In the genomic region with DNA sequence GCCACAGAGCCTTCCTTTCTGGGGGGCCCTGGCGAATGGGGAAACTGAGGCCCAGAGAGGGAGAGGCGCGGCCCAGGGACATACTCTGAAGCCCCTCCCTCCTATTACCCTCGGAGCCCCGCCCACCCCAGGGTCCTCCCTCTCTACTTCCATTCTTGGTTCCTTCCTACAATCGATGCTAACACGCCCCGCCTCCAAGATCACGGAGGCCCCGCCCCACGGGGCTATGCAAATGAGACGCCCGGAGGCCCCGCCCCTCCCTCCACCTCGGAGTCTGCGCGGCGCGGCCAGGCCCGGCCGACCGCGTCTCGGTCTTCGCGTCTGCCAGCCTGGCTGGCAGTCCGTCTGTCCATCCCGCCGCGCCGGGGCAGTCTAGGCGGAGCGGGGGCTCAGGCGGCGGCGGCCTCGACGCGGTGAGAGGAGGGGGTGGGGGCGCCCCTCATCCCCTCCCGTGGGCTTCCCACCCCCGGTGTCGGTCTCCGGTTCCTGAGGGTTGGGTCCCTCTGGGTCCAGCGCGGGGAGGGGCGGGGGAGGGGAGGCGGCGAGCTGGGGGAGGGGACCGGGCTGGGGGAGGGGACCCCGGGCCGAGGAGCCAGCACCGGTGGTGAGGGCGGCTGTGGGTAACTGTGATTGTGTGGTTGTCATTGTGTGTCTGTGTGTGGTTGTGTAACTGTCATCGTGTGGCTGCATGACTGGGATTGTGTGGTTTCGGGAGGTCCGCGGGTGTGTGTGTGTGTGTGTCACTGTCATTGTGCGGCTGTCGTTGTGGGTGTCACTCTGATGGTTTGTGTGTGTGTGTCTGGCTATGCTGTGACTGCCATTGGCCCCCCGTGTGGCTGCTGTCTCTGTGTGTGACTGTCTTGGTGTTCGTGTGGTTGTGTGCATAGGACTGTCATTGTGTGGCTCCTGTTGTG, we compare ENCODE assay signal across 1 cellular context.
A peak's percentile ranks its signal among the peaks of the same experiment; 100 is the strongest.
TF ChIP-seq lines count a peak whose summit lies in the region.

A gene with protein sequence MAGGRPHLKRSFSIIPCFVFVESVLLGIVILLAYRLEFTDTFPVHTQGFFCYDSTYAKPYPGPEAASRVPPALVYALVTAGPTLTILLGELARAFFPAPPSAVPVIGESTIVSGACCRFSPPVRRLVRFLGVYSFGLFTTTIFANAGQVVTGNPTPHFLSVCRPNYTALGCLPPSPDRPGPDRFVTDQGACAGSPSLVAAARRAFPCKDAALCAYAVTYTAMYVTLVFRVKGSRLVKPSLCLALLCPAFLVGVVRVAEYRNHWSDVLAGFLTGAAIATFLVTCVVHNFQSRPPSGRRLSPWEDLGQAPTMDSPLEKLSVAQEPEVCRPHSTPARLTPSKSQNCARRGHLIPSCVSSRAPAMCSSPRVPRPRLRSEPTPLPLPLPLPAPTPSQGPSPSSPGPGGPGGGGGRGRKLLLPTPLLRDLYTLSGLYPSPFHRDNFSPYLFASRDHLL (plus strand): TSS at position 273 of the 914 bp plus-strand sequence. CDS start 2,242 bp downstream, outside the sequence.

TF ChIP-seq in H1, 55 proteins besides CTCF, POLR2A, EP300 and RAD21:
- TF ChIP-seq KDM1A (IDR thresholded peaks at IDR 0.05; ENCODE audit: borderline replicate concordance, low read length) (peak; percentile 29; the same call in 1 of the 2 replicates), NRF1 (IDR thresholded peaks at IDR 0.05; ENCODE audit: low read depth, low read length) (peak; percentile 48; the same call in 1 of the 2 replicates), HDAC2 (IDR thresholded peaks at IDR 0.05; ENCODE audit: borderline replicate concordance in 1 of 2, low read depth in 2 of 2, low read length in 2 of 2) (no peak), KDM4A (IDR thresholded peaks at IDR 0.05; ENCODE audit: low read depth, low read length, severe bottlenecking) (peak; percentile 45), POU5F1 (IDR thresholded peaks at IDR 0.05; ENCODE audit: low read depth, low read length) (no peak), MAFK (IDR thresholded peaks at IDR 0.05; ENCODE audit: low read depth, low read length) (no peak), SIN3A (conservative IDR thresholded peaks at IDR 0.05 in 1 of 2, IDR thresholded peaks at IDR 0.05 in 1 of 2; ENCODE audit: low read depth in 1 of 2, low read length in 2 of 2) (peak in 1 of 2 experiments; percentile 73; a peak in 1 of 4 replicates), TAF7 (optimal IDR thresholded peaks at IDR 0.05; ENCODE audit: borderline replicate concordance, low read depth, low read length) (no peak), FOSL1 (IDR thresholded peaks at IDR 0.05; ENCODE audit: insufficient read depth, low read depth, low read length) (no peak)
- TF ChIP-seq, protein P1, sequence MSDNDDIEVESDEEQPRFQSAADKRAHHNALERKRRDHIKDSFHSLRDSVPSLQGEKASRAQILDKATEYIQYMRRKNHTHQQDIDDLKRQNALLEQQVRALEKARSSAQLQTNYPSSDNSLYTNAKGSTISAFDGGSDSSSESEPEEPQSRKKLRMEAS (IDR thresholded peaks at IDR 0.05), result 0 out of 2 replicates have a peak, but pooled peaks have one; percentile 6
